Comparison of ENCODE assay signal across 8 cellular contexts in genomic region chr16:29271721-29272675, GRCh38.
DNase-seq lines count a peak whose midpoint lies in the region; TF ChIP-seq lines count a peak whose summit lies in the region.
"Not testable (repeated sequence)": the region's sequence is repeated elsewhere in the genome, so short reads cannot be mapped to it uniquely, and the experiment has no call there.

No MANE protein-coding gene starts in this region.

- H3K27me3 Mint-ChIP-seq in MCF 10A (ENCODE audit: insufficient read depth, unreplicated experiment): peaks cover 11% of the 10 kb centered on the region

- peak; percentile 37 for DNase-seq in AG08396 (ENCODE audit: low spot score)
- peak; percentile 46 for DNase-seq in HFF-Myc (ENCODE audit: extremely low read depth, low read depth)
- peak; percentile 92 to 96 for DNase-seq in SJSA1 (ENCODE audit: low read depth in 1 of 2, low spot score in 2 of 2)
- DNase-seq in MCF 10A (ENCODE audit: unreplicated experiment): peak; percentile 82
- DNase-seq in fibroblast of mammary gland (ENCODE audit: low read depth): peak; percentile 98
- DNase-seq in iris pigment epithelial cell (ENCODE audit: low read depth): peak; percentile 88
- peak; percentile 17 for DNase-seq in occipital lobe (lab: John Stamatoyannopoulos, UW)

- not testable (repeated sequence) for BruUV-seq in MCF 10A (replicated peaks; lab: Mats Ljungman, UMichigan)

- POLR2A ChIA-PET in MCF 10A (lab: Yijun Ruan, JAX): not testable (repeated sequence)

- H3K9ac ChIP-seq in subcutaneous abdominal adipose tissue (ENCODE audit: low read length in 5 of 5): not testable (repeated sequence)

- H3K27ac Mint-ChIP-seq in MCF 10A (ENCODE audit: low read depth, unreplicated experiment): not testable (repeated sequence)

- H3K36me3 Mint-ChIP-seq in MCF 10A (ENCODE audit: insufficient read depth, unreplicated experiment): not testable (repeated sequence)

- peaks cover 74% of the 10 kb centered on the region for H3K4me1 ChIP-seq in SJSA1 (replicated peaks)
- H3K4me1 ChIP-seq in subcutaneous abdominal adipose tissue (ENCODE audit: control insufficient read depth in 5 of 5, insufficient read depth in 5 of 5, low read length in 5 of 5): peaks cover 0 to 14% (median 8%) of the 10 kb centered on the region in 5 donors

- peaks cover 13% of the 10 kb centered on the region for H3K4me1 Mint-ChIP-seq in MCF 10A (ENCODE audit: insufficient read depth, unreplicated experiment)

- H3K36me3 ChIP-seq in SJSA1; subcutaneous abdominal adipose tissue (ENCODE audit: control insufficient read depth in 5 of 5, insufficient read depth in 5 of 5, low read length in 5 of 5): not testable (repeated sequence)

- H3K4me3 Mint-ChIP-seq in MCF 10A (ENCODE audit: unreplicated experiment): not testable (repeated sequence)

- intact Hi-C loops in MCF 10A (cut with micrococcal nuclease): not testable (repeated sequence)

- CTCF ChIA-PET in MCF 10A (lab: Yijun Ruan, JAX): not testable (repeated sequence)

- peak overlapping the region; percentile 93 for H3K27ac ChIP-seq in SJSA1
- peak overlapping the region; percentile 35 for H3K27ac ChIP-seq in subcutaneous abdominal adipose tissue (ENCODE audit: low read depth, low read length)

- not testable (repeated sequence) for H3K4me3 ChIP-seq in HFF-Myc (replicated peaks; ENCODE audit: low read depth, low read length); SJSA1; fibroblast of mammary gland (ENCODE audit: control insufficient read depth, low read depth, low read length); subcutaneous abdominal adipose tissue (ENCODE audit: low read depth in 1 of 5, low read length in 5 of 5)

- H3K9me3 Mint-ChIP-seq in MCF 10A (ENCODE audit: unreplicated experiment): not testable (repeated sequence)

- H3K9me3 ChIP-seq in SJSA1 (replicated peaks); subcutaneous abdominal adipose tissue (ENCODE audit: control insufficient read depth in 5 of 5, low read length in 5 of 5): not testable (repeated sequence)

- H3K27me3 ChIP-seq in SJSA1 (replicated peaks); subcutaneous abdominal adipose tissue (ENCODE audit: control insufficient read depth in 5 of 5, insufficient read depth in 4 of 5, low read length in 5 of 5): not testable (repeated sequence)

- TF ChIP-seq CTCF in HFF-Myc (IDR thresholded peaks at IDR 0.05; ENCODE audit: low read depth, low read length, missing control alignments); MCF 10A (IDR thresholded peaks at IDR 0.05; ENCODE audit: unreplicated experiment); fibroblast of mammary gland (conservative IDR thresholded peaks at IDR 0.05; ENCODE audit: control insufficient read depth, insufficient read depth, low read depth, low read length): not testable (repeated sequence)

Comparison
In these comparisons a context has a peak if more than half of its experiments do, and no peak if none do; other contexts are left out.
1. DNase-seq: peak in every context shown above with its lines; median percentile 98 in fibroblast of mammary gland; 94 in SJSA1; 88 in iris pigment epithelial cell; 82 in MCF 10A; 46 in HFF-Myc; 37 in AG08396; 17 in occipital lobe.